1 cellular context compared by ENCODE assay signal in genomic region chr11:640021-640706, GRCh38.
TF ChIP-seq lines count a peak whose summit lies in the region.

No MANE protein-coding gene starts in this region.

TF ChIP-seq in H1, 55 proteins besides CTCF, POLR2A, EP300 and RAD21:
- TF ChIP-seq GTF2F1 (IDR thresholded peaks at IDR 0.05; ENCODE audit: borderline replicate concordance, low read depth, low read length) (no peak), CEBPB (IDR thresholded peaks at IDR 0.05; ENCODE audit: low read depth, low read length) (no peak), USF2 (IDR thresholded peaks at IDR 0.05; ENCODE audit: low read length) (no peak), JUND (IDR thresholded peaks at IDR 0.05; ENCODE audit: low read length) (no peak), SAP30 (IDR thresholded peaks at IDR 0.05; ENCODE audit: insufficient read depth, insufficient replicate concordance, low read length) (no peak), EZH2 (IDR thresholded peaks at IDR 0.05; ENCODE audit: low read depth, low read length, severe bottlenecking) (peak; percentile 4), POLR2AphosphoS5 (IDR thresholded peaks at IDR 0.05; ENCODE audit: low read depth, low read length) (peak; percentile 74; the same call in 1 of the 2 replicates), CREB1 (IDR thresholded peaks at IDR 0.05) (peak; percentile 86)
